In the genomic region with DNA sequence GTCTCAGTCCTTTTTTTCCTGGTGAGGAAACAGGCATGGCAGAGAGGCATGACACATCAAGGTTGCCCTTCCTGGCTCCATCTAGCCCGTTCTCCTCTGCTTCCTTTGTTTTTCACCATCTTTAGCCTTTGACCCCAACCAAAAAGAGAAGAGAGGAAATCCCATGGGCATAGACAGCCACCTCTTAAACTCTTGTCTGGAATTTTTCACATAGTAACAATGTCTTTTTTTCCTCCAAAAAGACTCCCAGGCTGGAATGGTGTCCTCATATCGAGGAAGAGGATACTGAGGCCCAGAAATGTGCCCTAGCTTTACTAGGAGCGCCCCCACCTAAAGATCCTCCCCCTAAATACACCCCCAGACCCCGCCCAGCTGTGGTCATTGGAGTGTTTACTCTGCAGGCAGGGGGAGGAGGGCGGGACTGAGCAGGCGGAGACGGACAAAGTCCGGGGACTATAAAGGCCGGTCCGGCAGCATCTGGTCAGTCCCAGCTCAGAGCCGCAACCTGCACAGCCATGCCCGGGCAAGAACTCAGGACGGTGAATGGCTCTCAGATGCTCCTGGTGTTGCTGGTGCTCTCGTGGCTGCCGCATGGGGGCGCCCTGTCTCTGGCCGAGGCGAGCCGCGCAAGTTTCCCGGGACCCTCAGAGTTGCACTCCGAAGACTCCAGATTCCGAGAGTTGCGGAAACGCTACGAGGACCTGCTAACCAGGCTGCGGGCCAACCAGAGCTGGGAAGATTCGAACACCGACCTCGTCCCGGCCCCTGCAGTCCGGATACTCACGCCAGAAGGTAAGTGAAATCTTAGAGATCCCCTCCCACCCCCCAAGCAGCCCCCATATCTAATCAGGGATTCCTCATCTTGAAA, we compare ENCODE assay signal across 7 cellular contexts. TPM values are rescaled to one million over a fixed set of nuclear protein-coding genes. Genes with fewer than 3 reads are reported as not detected.
DNase-seq lines count a peak whose midpoint lies in the region; ATAC-seq and TF ChIP-seq lines count a peak whose summit lies in the region.

Gene GDF15, plus strand, starts transcription at position 484 of the 868 bp plus-strand sequence. Its CDS starts 32 bp downstream, at position 516.

- H3K4me2 ChIP-seq in skeletal muscle satellite cell (ENCODE audit: low read length), result peak within 1 kb of the TSS; percentile 85

- no peaks in the 10 kb centered on the region for H3K36me3 Mint-ChIP-seq in activated naive CD8-positive, alpha-beta T cell treated with anti-CD3 and anti-CD28 coated beads for 36 hours

- H3K9ac ChIP-seq in skeletal muscle satellite cell (ENCODE audit: low read depth, low read length), result peak within 1 kb of the TSS; percentile 77

- no peaks in the 10 kb centered on the region for H3K27me3 ChIP-seq in MG63
- H3K27me3 ChIP-seq in skeletal muscle satellite cell (ENCODE audit: control insufficient read depth, insufficient read depth, low read length), result no peaks in the 10 kb centered on the region

- H3K9me3 Mint-ChIP-seq in activated naive CD8-positive, alpha-beta T cell treated with anti-CD3 and anti-CD28 coated beads for 36 hours, result no peaks in the 10 kb centered on the region

- H3K27ac Mint-ChIP-seq in activated naive CD8-positive, alpha-beta T cell treated with anti-CD3 and anti-CD28 coated beads for 36 hours, result no peak within 1 kb of the TSS

- H3K9me3 ChIP-seq in MG63 (no peaks in the 10 kb centered on the region), skeletal muscle satellite cell (replicated peaks; ENCODE audit: low read length) (no peaks in the 10 kb centered on the region)

- H3K4me3 ChIP-seq in MG63 (peak within 1 kb of the TSS; percentile 47), skeletal muscle satellite cell (ENCODE audit: low read length) (peak within 1 kb of the TSS; percentile 79)

- TF ChIP-seq CTCF in GM10266 (IDR thresholded peaks at IDR 0.05; ENCODE audit: control insufficient read depth, insufficient read depth, low read depth, missing control alignments), result peak; percentile 71

- H3K36me3 ChIP-seq in MG63 (peaks cover 4% of the 10 kb centered on the region; the same call in 1 of the 2 replicates), skeletal muscle satellite cell (ENCODE audit: insufficient read depth, low read length) (peaks cover 16% of the 10 kb centered on the region)

- peaks cover 22% of the 10 kb centered on the region for H3K4me1 ChIP-seq in skeletal muscle satellite cell (ENCODE audit: control insufficient read depth, insufficient read depth, low read length)

- peaks cover 75% of the 10 kb centered on the region for H3K27me3 Mint-ChIP-seq in activated naive CD8-positive, alpha-beta T cell treated with anti-CD3 and anti-CD28 coated beads for 36 hours

- DNase-seq in GM10266 (ENCODE audit: extremely low spot score) (peak; percentile 64), MG63 (peak; percentile 82), hepatic stellate cell (ENCODE audit: low spot score) (peak; percentile 78), NCI-H524 treated with DMSO at 0.1 percent for 48 hours (lab: John Stamatoyannopoulos, UW) (no peak)
- peak; percentile 56 for DNase-seq in activated naive CD8-positive, alpha-beta T cell treated with anti-CD3 and anti-CD28 coated beads for 36 hours

- peaks cover 7% of the 10 kb centered on the region for H3K4me1 Mint-ChIP-seq in activated naive CD8-positive, alpha-beta T cell treated with anti-CD3 and anti-CD28 coated beads for 36 hours

- no peak within 1 kb of the TSS for H3K4me3 Mint-ChIP-seq in activated naive CD8-positive, alpha-beta T cell treated with anti-CD3 and anti-CD28 coated beads for 36 hours

- no peak for ATAC-seq in HG02759 (IDR thresholded peaks at IDR 0.05; ENCODE audit: unreplicated experiment)

RNA-seq across cellular contexts. Expression of gene GDF15, which starts in this region (rescaled TPM):
- 2.3 and 13.1 TPM in 2 replicates for total RNA-seq in MG63 (2014; rRNA removed; shearing (Covaris generic); ENCODE audit: low replicate concordance)
- not detected for total RNA-seq in activated naive CD8-positive, alpha-beta T cell treated with anti-CD3 and anti-CD28 coated beads for 36 hours
- 11.1 and 73.8 TPM in 2 replicates for total RNA-seq in skeletal muscle satellite cell (2012; rRNA removed)

Comparison
In these comparisons a context has a peak if more than half of its experiments do, and no peak if none do; other contexts are left out.
1. Peak in DNase-seq in activated naive CD8-positive, alpha-beta T cell treated with anti-CD3 and anti-CD28 coated beads for 36 hours; RNA of the gene not detected or under 1 TPM.